ENCODE assay signal across 12 cellular contexts in genomic region chr3:152719264-152719663, GRCh38.
DNase-seq lines count a peak whose midpoint lies in the region; ATAC-seq, FAIRE-seq and TF ChIP-seq lines count a peak whose summit lies in the region.
"Had no signal": no experiment of that assay in that cellular context is flagged by ENCODE, and none has a peak within 500 bp of the region (broad histone marks: within the 10 kb centered on the region; RNA-seq: fewer than 3 reads in every experiment).

No MANE protein-coding gene starts in this region.

- peak overlapping the region; percentile 1; the same call in 1 of the 2 replicates for H3K4me3 ChIP-seq in SK-N-MC
- no peak overlapping the region for H3K4me3 ChIP-seq in right atrium auricular region

- H3K36me3 ChIP-seq in SK-N-MC (ENCODE audit: insufficient read depth, low read length) (no peaks in the 10 kb centered on the region), right atrium auricular region (no peaks in the 10 kb centered on the region)

- H3K27ac Mint-ChIP-seq in activated CD4-positive, alpha-beta T cell treated with anti-CD3 and anti-CD28 coated beads, Interleukin-2, amount 10 ng/mL, durations not matched to agents 7 days and 5 days: no peak overlapping the region
- H3K27ac Mint-ChIP-seq: B cell had no signal

- H3K4me1 ChIP-seq in right atrium auricular region: no peaks in the 10 kb centered on the region

- no peak for ATAC-seq in HG02623 (IDR thresholded peaks at IDR 0.05; ENCODE audit: unreplicated experiment)
- ATAC-seq: Panc1 had no signal

- no peaks in the 10 kb centered on the region for H3K9me3 ChIP-seq in SK-N-MC (ENCODE audit: low read depth, low read length)
- peaks cover 0 to 8% of the 10 kb centered on the region in 2 donors for H3K9me3 ChIP-seq in right atrium auricular region

- TF ChIP-seq POLR2A in H54 (IDR thresholded peaks at IDR 0.05; ENCODE audit: low read depth, low read length): no peak

- FAIRE-seq in H54 (lab: Jason Lieb, UNC): peak; percentile 87

- no peaks in the 10 kb centered on the region for H3K9me3 Mint-ChIP-seq in activated CD4-positive, alpha-beta T cell treated with anti-CD3 and anti-CD28 coated beads, Interleukin-2, amount 10 ng/mL, durations not matched to agents 7 days and 5 days

- TF ChIP-seq CTCF in right atrium auricular region (IDR thresholded peaks at IDR 0.05): no peak

- no peak overlapping the region for H3K9ac ChIP-seq in SK-N-MC (ENCODE audit: insufficient read length)

- H3K4me3 Mint-ChIP-seq in activated CD4-positive, alpha-beta T cell treated with anti-CD3 and anti-CD28 coated beads, Interleukin-2, amount 10 ng/mL, durations not matched to agents 7 days and 5 days: no peak overlapping the region
- H3K4me3 Mint-ChIP-seq: B cell had no signal

- H3K36me3 Mint-ChIP-seq in activated CD4-positive, alpha-beta T cell treated with anti-CD3 and anti-CD28 coated beads, Interleukin-2, amount 10 ng/mL, durations not matched to agents 7 days and 5 days (ENCODE audit: low read depth): no peaks in the 10 kb centered on the region

- no peaks in the 10 kb centered on the region for H3K27me3 ChIP-seq in right atrium auricular region

- no peaks in the 10 kb centered on the region for H3K4me1 Mint-ChIP-seq in activated CD4-positive, alpha-beta T cell treated with anti-CD3 and anti-CD28 coated beads, Interleukin-2, amount 10 ng/mL, durations not matched to agents 7 days and 5 days
- H3K4me1 Mint-ChIP-seq: B cell had no signal

- peaks cover 2% of the 10 kb centered on the region for H3K27me3 Mint-ChIP-seq in activated CD4-positive, alpha-beta T cell treated with anti-CD3 and anti-CD28 coated beads, Interleukin-2, amount 10 ng/mL, durations not matched to agents 7 days and 5 days

- POLR2A ChIA-PET in activated CD4-positive, alpha-beta T cell treated with anti-CD3 and anti-CD28 coated beads, Interleukin-2, amount 10 ng/mL, durations not matched to agents 7 days and 5 days (lab: Charles Lee): no interaction called here

- H3K27ac ChIP-seq in SK-N-MC (peak overlapping the region; percentile 8; the same call in 1 of the 2 replicates), right atrium auricular region (no peak overlapping the region)

- CTCF ChIA-PET in activated CD4-positive, alpha-beta T cell treated with anti-CD3 and anti-CD28 coated beads, Interleukin-2, amount 10 ng/mL, durations not matched to agents 7 days and 5 days (lab: Charles Lee): interaction anchor here (0.6 kb wide), 1 partner anchor 16 kb away, joined by 3 read pairs; no protein-coding TSS in a partner anchor

- DNase-seq in A172 (ENCODE audit: low spot score) (peak; percentile 60), H54 (ENCODE audit: insufficient read length, low spot score) (no peak), SK-N-MC (ENCODE audit: low read depth, low spot score) (no peak), fibroblast of peridontal ligament (ENCODE audit: extremely low read depth) (peak; percentile 35), right atrium auricular region (ENCODE audit: low spot score) (no peak), amygdala (lab: John Stamatoyannopoulos, UW) (no peak)
- no peak for DNase-seq in activated CD4-positive, alpha-beta T cell treated with anti-CD3 and anti-CD28 coated beads, Interleukin-2, amount 10 ng/mL, durations not matched to agents 7 days and 5 days
- DNase-seq: stimulated activated CD4-positive, alpha-beta T cell treated with anti-CD3 and anti-CD28 coated beads, Interleukin-12 subunit alpha, Interleukin-12 subunit beta, amount 100 ng/mL, for 4 hours; stimulated activated naive CD4-positive, alpha-beta T cell had no signal

Comparison
In these comparisons a context has a peak if more than half of its experiments do, and no peak if none do; other contexts are left out.
1. DNase-seq: peak in A172 (single experiment) and fibroblast of peridontal ligament (single experiment); none in H54 (single experiment), SK-N-MC (single experiment), right atrium auricular region (single experiment), activated CD4-positive, alpha-beta T cell treated with anti-CD3 and anti-CD28 coated beads, Interleukin-2, amount 10 ng/mL, durations not matched to agents 7 days and 5 days (single experiment) and amygdala (0 of 56).